ENCODE assay signal across 16 cellular contexts in the genomic region with DNA sequence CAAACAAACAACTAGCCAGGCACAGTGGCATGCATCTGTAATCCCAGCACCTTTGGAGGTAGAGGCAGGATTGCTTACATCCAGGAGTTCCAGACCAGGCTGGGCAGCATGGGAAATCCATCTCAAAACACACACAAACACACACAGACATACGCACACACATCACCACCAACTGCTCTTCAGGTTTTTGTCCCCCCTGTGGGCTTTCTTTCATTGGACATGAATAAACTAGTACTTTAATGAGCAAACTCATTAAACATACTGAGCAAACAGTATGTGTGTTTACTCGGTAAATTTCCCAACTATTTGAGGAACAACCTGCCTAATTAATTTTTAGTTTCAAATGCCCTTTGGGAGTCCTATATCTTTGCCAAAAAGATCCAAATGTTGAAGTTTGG. TPM values are rescaled to one million over a fixed set of nuclear protein-coding genes. Genes with fewer than 3 reads are reported as not detected.
DNase-seq lines count a peak whose midpoint lies in the region; TF ChIP-seq lines count a peak whose summit lies in the region.
"Had no signal": no experiment of that assay in that cellular context is flagged by ENCODE, and none has a peak within 500 bp of the region (broad histone marks: within the 10 kb centered on the region; RNA-seq: fewer than 3 reads in every experiment).

No MANE protein-coding gene starts in this region.

- no peaks in the 10 kb centered on the region for H4K20me1 ChIP-seq in osteoblast (ENCODE audit: insufficient read depth, low read length)

- H3K4me2 ChIP-seq in osteoblast (ENCODE audit: insufficient read depth, low read length): no peak overlapping the region

- H3K27ac Mint-ChIP-seq in activated CD4-positive, alpha-beta T cell treated with anti-CD3 and anti-CD28 coated beads, Interleukin-2, amount 10 ng/mL, durations not matched to agents 7 days and 5 days: peak overlapping the region; percentile 12
- peak overlapping the region; percentile 30 for H3K27ac Mint-ChIP-seq in dendritic cell treated with granulocyte-macrophage colony-stimulating factor and Interleukin-4, amounts not matched to agents 40 ng/mL and 50 ng/mL, for 4 days
- H3K27ac Mint-ChIP-seq: stimulated activated memory B cell treated with anti-CD40 and anti-IgM and Interleukin-4, amounts not matched to agents 10 μg/mL and 1 μg/mL and 100 μg/mL, for 72 hours had no signal

- peaks cover 3% of the 10 kb centered on the region for H3K9me3 Mint-ChIP-seq in activated CD4-positive, alpha-beta T cell treated with anti-CD3 and anti-CD28 coated beads, Interleukin-2, amount 10 ng/mL, durations not matched to agents 7 days and 5 days
- no peaks in the 10 kb centered on the region for H3K9me3 Mint-ChIP-seq in dendritic cell treated with granulocyte-macrophage colony-stimulating factor and Interleukin-4, amounts not matched to agents 40 ng/mL and 50 ng/mL, for 4 days

- H2AFZ ChIP-seq in osteoblast (ENCODE audit: low read length): no peak overlapping the region

- no peak overlapping the region for H3K27ac ChIP-seq in osteoblast (ENCODE audit: low read depth, low read length)
- H3K27ac ChIP-seq: epithelial cell of prostate, gastroesophageal sphincter, left lung, pancreas, upper lobe of right lung had no signal

- H3K9me3 ChIP-seq in osteoblast (ENCODE audit: low read depth, low read length): no peaks in the 10 kb centered on the region
- H3K9me3 ChIP-seq: gastroesophageal sphincter, left lung, pancreas, upper lobe of right lung had no signal

- H3K4me1 Mint-ChIP-seq in activated CD4-positive, alpha-beta T cell treated with anti-CD3 and anti-CD28 coated beads, Interleukin-2, amount 10 ng/mL, durations not matched to agents 7 days and 5 days: peaks cover 39% of the 10 kb centered on the region
- peaks cover 37% of the 10 kb centered on the region for H3K4me1 Mint-ChIP-seq in dendritic cell treated with granulocyte-macrophage colony-stimulating factor and Interleukin-4, amounts not matched to agents 40 ng/mL and 50 ng/mL, for 4 days (ENCODE audit: low read depth)

- H3K27me3 Mint-ChIP-seq in activated CD4-positive, alpha-beta T cell treated with anti-CD3 and anti-CD28 coated beads, Interleukin-2, amount 10 ng/mL, durations not matched to agents 7 days and 5 days: no peaks in the 10 kb centered on the region
- no peaks in the 10 kb centered on the region for H3K27me3 Mint-ChIP-seq in dendritic cell treated with granulocyte-macrophage colony-stimulating factor and Interleukin-4, amounts not matched to agents 40 ng/mL and 50 ng/mL, for 4 days
- H3K27me3 Mint-ChIP-seq: stimulated activated memory B cell treated with anti-CD40 and anti-IgM and Interleukin-4, amounts not matched to agents 10 μg/mL and 1 μg/mL and 100 μg/mL, for 72 hours had no signal

- H3K79me2 ChIP-seq in osteoblast (ENCODE audit: insufficient read depth, low read length): no peaks in the 10 kb centered on the region

- peaks cover 3% of the 10 kb centered on the region for H3K36me3 Mint-ChIP-seq in activated CD4-positive, alpha-beta T cell treated with anti-CD3 and anti-CD28 coated beads, Interleukin-2, amount 10 ng/mL, durations not matched to agents 7 days and 5 days (ENCODE audit: low read depth)
- H3K36me3 Mint-ChIP-seq in dendritic cell treated with granulocyte-macrophage colony-stimulating factor and Interleukin-4, amounts not matched to agents 40 ng/mL and 50 ng/mL, for 4 days (ENCODE audit: low read depth): no peaks in the 10 kb centered on the region
- H3K36me3 Mint-ChIP-seq: stimulated activated memory B cell treated with anti-CD40 and anti-IgM and Interleukin-4, amounts not matched to agents 10 μg/mL and 1 μg/mL and 100 μg/mL, for 72 hours had no signal

- DNase-seq in activated CD4-positive, alpha-beta T cell treated with anti-CD3 and anti-CD28 coated beads, Interleukin-2, amount 10 ng/mL, durations not matched to agents 7 days and 5 days: no peak
- DNase-seq in activated CD4-positive, alpha-beta T cell treated with anti-CD3 and anti-CD28 coated beads, Interleukin-2, amount 50 U/mL, for 48 hours: no peak
- DNase-seq in NCI-H1105 treated with DMSO at 0.1 percent for 48 hours (lab: John Stamatoyannopoulos, UW) (peak; percentile 89), NCI-H510A treated with DMSO at 0.1 percent for 48 hours (lab: John Stamatoyannopoulos, UW) (peak; percentile 61), dedifferentiated amniotic fluid mesenchymal stem cell (ENCODE audit: extremely low spot score) (no peak), superior temporal gyrus (ENCODE audit: extremely low spot score) (no peak), osteoblast (ENCODE audit: insufficient read length, low spot score, missing footprints) (no peak)
- DNase-seq: activated gamma-delta T cell, left lung, pancreas, small intestine, upper lobe of right lung had no signal

- H3K36me3 ChIP-seq in osteoblast (ENCODE audit: insufficient read depth, low read length): no peaks in the 10 kb centered on the region
- H3K36me3 ChIP-seq: gastroesophageal sphincter, left lung, pancreas, upper lobe of right lung had no signal

- H3K27me3 ChIP-seq in osteoblast (ENCODE audit: insufficient read depth, low read length): no peaks in the 10 kb centered on the region
- H3K27me3 ChIP-seq: gastroesophageal sphincter, left lung, pancreas, upper lobe of right lung had no signal

- intact Hi-C loops in dendritic cell treated with granulocyte-macrophage colony-stimulating factor and Interleukin-4, amounts not matched to agents 40 ng/mL and 50 ng/mL, for 4 days (cut with micrococcal nuclease): no loop called here

- no peak for TF ChIP-seq CTCF in osteoblast (IDR thresholded peaks at IDR 0.05; ENCODE audit: extremely low read depth, low read depth, low read length)

- H3K4me3 ChIP-seq in osteoblast (ENCODE audit: insufficient read depth, low read length): no peak overlapping the region
- H3K4me3 ChIP-seq: gastroesophageal sphincter, left lung, pancreas, upper lobe of right lung had no signal

- CTCF ChIA-PET in activated CD4-positive, alpha-beta T cell treated with anti-CD3 and anti-CD28 coated beads, Interleukin-2, amount 10 ng/mL, durations not matched to agents 7 days and 5 days (lab: Charles Lee): interaction anchor here (1.6 kb wide), 1 partner anchor 98 kb away, joined by 3 read pairs; no protein-coding TSS in a partner anchor

- H3K4me1 ChIP-seq in osteoblast (ENCODE audit: insufficient read depth, low read length): no peaks in the 10 kb centered on the region
- H3K4me1 ChIP-seq: gastroesophageal sphincter, pancreas had no signal

- H3K4me3 Mint-ChIP-seq in activated CD4-positive, alpha-beta T cell treated with anti-CD3 and anti-CD28 coated beads, Interleukin-2, amount 10 ng/mL, durations not matched to agents 7 days and 5 days: no peak overlapping the region
- no peak overlapping the region for H3K4me3 Mint-ChIP-seq in dendritic cell treated with granulocyte-macrophage colony-stimulating factor and Interleukin-4, amounts not matched to agents 40 ng/mL and 50 ng/mL, for 4 days
- H3K4me3 Mint-ChIP-seq: stimulated activated memory B cell treated with anti-CD40 and anti-IgM and Interleukin-4, amounts not matched to agents 10 μg/mL and 1 μg/mL and 100 μg/mL, for 72 hours had no signal

- POLR2A ChIA-PET in activated CD4-positive, alpha-beta T cell treated with anti-CD3 and anti-CD28 coated beads, Interleukin-2, amount 10 ng/mL, durations not matched to agents 7 days and 5 days (lab: Charles Lee): no interaction called here

RNA-seq across cellular contexts. Expression of a gene that starts 10.1 kb away (rescaled TPM):
- 100 to 1,000 TPM; 114 to 115 TPM for total RNA-seq in activated CD4-positive, alpha-beta T cell treated with anti-CD3 and anti-CD28 coated beads, Interleukin-2, amount 10 ng/mL, durations not matched to agents 7 days and 5 days
- total RNA-seq in osteoblast: 12.7 and 13.8 TPM in 2 replicates

Comparison
In these comparisons a context has a peak if more than half of its experiments do, and no peak if none do; other contexts are left out.
1. DNase-seq: peak in NCI-H1105 treated with DMSO at 0.1 percent for 48 hours (single experiment) and NCI-H510A treated with DMSO at 0.1 percent for 48 hours (single experiment); none in activated CD4-positive, alpha-beta T cell treated with anti-CD3 and anti-CD28 coated beads, Interleukin-2, amount 10 ng/mL, durations not matched to agents 7 days and 5 days (single experiment), activated CD4-positive, alpha-beta T cell treated with anti-CD3 and anti-CD28 coated beads, Interleukin-2, amount 50 U/mL, for 48 hours (0 of 2), dedifferentiated amniotic fluid mesenchymal stem cell (single experiment), superior temporal gyrus (single experiment) and osteoblast (single experiment).